10 cellular contexts compared by ENCODE assay signal in the genomic region with DNA sequence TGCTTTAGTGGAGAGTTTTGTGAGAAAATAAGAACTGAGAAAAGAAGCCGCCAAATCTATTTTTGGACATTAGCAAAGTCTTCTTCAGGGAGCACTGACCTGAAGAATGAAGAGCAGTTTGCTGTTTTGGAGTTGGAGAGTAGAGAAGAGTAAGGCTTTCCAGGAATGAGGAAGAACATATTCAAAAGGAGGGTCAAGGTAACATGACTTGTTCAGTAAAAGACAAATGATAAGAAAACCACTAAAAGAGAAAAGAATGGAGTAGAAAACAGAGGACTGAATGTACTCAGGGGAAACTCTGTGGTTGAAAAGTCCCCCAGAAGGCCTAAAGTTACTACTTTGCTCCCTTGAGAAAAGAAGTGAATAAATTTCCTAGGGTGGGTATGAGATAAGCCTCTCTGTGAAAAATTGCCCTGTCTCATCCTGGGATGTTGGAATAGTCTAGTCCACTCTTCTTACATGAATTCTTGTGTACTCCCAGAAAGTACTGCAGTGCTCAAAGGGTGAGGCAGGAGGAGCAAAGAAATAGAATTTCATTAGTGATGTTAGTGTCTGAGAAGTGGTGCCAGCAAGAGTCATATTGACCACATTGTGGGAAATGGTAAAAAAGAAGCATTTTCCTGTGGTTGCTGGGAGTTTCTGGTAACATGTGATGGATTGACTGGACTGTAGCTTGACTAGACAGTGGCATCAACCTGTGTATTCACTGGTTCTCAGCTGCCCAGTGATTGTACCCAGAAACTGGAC. TPM values are rescaled to one million over a fixed set of nuclear protein-coding genes. Genes with fewer than 3 reads are reported as not detected.
DNase-seq lines count a peak whose midpoint lies in the region; ATAC-seq and TF ChIP-seq lines count a peak whose summit lies in the region.
"Had no signal": no experiment of that assay in that cellular context is flagged by ENCODE, and none has a peak within 500 bp of the region (broad histone marks: within the 10 kb centered on the region; RNA-seq: fewer than 3 reads in every experiment).

No MANE protein-coding gene starts in this region.

- no peak overlapping the region for H3K4me3 ChIP-seq in choroid plexus epithelial cell (ENCODE audit: low read depth, low read length)
- no peak overlapping the region for H3K4me3 ChIP-seq in prostate gland
- H3K4me3 ChIP-seq in tibial nerve = no peak overlapping the region

- no peaks in the 10 kb centered on the region for H3K9me3 ChIP-seq in prostate gland
- peaks cover 0 to 3% (median 0%) of the 10 kb centered on the region in 4 donors for H3K9me3 ChIP-seq in tibial nerve

- TF ChIP-seq CTCF in GM10248 (IDR thresholded peaks at IDR 0.05; ENCODE audit: control extremely low read depth, extremely low read depth, low read depth, missing control alignments) (no peak), choroid plexus epithelial cell (conservative IDR thresholded peaks at IDR 0.05; ENCODE audit: low read depth, low read length) (no peak), prostate gland (IDR thresholded peaks at IDR 0.05) (no peak), tibial nerve (IDR thresholded peaks at IDR 0.05) (no peak)

- TF ChIP-seq POLR2A in prostate gland (IDR thresholded peaks at IDR 0.05) (no peak), tibial nerve (IDR thresholded peaks at IDR 0.05) (no peak)

- H3K27ac ChIP-seq in prostate gland (no peak overlapping the region), tibial nerve (no peak overlapping the region)

- no peaks in the 10 kb centered on the region for H3K27me3 ChIP-seq in prostate gland (replicated peaks; ENCODE audit: insufficient read depth)
- no peaks in the 10 kb centered on the region for H3K27me3 ChIP-seq in tibial nerve

- H3K36me3 ChIP-seq in prostate gland = no peaks in the 10 kb centered on the region
- H3K36me3 ChIP-seq in tibial nerve = peaks cover 0 to 2% (median 0%) of the 10 kb centered on the region in 3 donors

- intact Hi-C loops in prostate gland (cut with DNase I) = no loop called here

- ATAC-seq in GM21367 (IDR thresholded peaks at IDR 0.05; ENCODE audit: unreplicated experiment) = peak; percentile 57
- peak; percentile 59 for ATAC-seq in HG03354 (IDR thresholded peaks at IDR 0.05; ENCODE audit: poor library complexity, severe bottlenecking, unreplicated experiment)

- POLR2A ChIA-PET in GM10248 (lab: Yijun Ruan, JAX) = interaction anchor here (0.5 kb wide), 1 partner anchor 1528 kb away, joined by 3 read pairs; no protein-coding TSS in a partner anchor

- WGBS in prostate gland = 94% methylated on average over 1 of the region's 1 CpG
- WGBS in tibial nerve, 2 donors = 82 to 96% methylated on average over 1 of the region's 1 CpG

- no peaks in the 10 kb centered on the region for H3K4me1 ChIP-seq in prostate gland (replicated peaks)
- H3K4me1 ChIP-seq in tibial nerve = peaks cover 0 to 5% (median 0%) of the 10 kb centered on the region in 4 donors

- no peak for TF ChIP-seq EP300 in tibial nerve (IDR thresholded peaks at IDR 0.05)

- DNase-seq in GM10248 (ENCODE audit: extremely low spot score) (peak; percentile 16), choroid plexus epithelial cell (ENCODE audit: low read depth) (peak; percentile 46), hepatic stellate cell (ENCODE audit: low spot score) (no peak), NCI-H1048 (lab: John Stamatoyannopoulos, UW) (no peak), prostate gland (ENCODE audit: low spot score) (no peak), tibial nerve (ENCODE audit: low spot score in 2 of 2) (no peak)
- DNase-seq: GF-D8, NCI-H774 had no signal

- CTCF ChIA-PET in GM10248 (lab: Yijun Ruan, JAX) = interaction anchor here (1.2 kb wide), 1 partner anchor 58 kb away, joined by 3 read pairs; no protein-coding TSS in a partner anchor

RNA-seq across cellular contexts. Expression of gene MBD5, which starts 27.8 kb away (rescaled TPM):
- total RNA-seq in prostate gland = 10 to 100 TPM; 38.2 to 44.7 TPM
- total RNA-seq in tibial nerve = 10 to 100 TPM; 28.5 to 46.5 (median 40.9) TPM

RNA-seq across cellular contexts. Expression of gene ORC4, which starts 28.1 kb away (rescaled TPM):
- total RNA-seq in prostate gland (10 to 100 TPM; 62.0 to 88.3 TPM), tibial nerve (10 to 100 TPM; 38.7 to 85.0 (median 45.5) TPM)

Comparison
In these comparisons a context has a peak if more than half of its experiments do, and no peak if none do; other contexts are left out.
1. DNase-seq: peak in GM10248 (single experiment) and choroid plexus epithelial cell (single experiment); none in hepatic stellate cell (single experiment), NCI-H1048 (single experiment), prostate gland (single experiment) and tibial nerve (0 of 2).